In genomic region chr2:72198532-72199241, GRCh38 we compare ENCODE assay signal across 10 cellular contexts. TPM values are rescaled to one million over a fixed set of nuclear protein-coding genes. Genes with fewer than 3 reads are reported as not detected.
DNase-seq lines count a peak whose midpoint lies in the region; FAIRE-seq and TF ChIP-seq lines count a peak whose summit lies in the region.
"Had no signal": no experiment of that assay in that cellular context is flagged by ENCODE, and none has a peak within 500 bp of the region (broad histone marks: within the 10 kb centered on the region; RNA-seq: fewer than 3 reads in every experiment).

No MANE protein-coding gene starts in this region.

- TF ChIP-seq POLR2A in esophagus squamous epithelium (IDR thresholded peaks at IDR 0.05): no peak

- no peaks in the 10 kb centered on the region for H3K36me3 ChIP-seq in esophagus squamous epithelium
- no peaks in the 10 kb centered on the region for H3K36me3 ChIP-seq in osteoblast (ENCODE audit: insufficient read depth, low read length)

- no peaks in the 10 kb centered on the region for H3K79me2 ChIP-seq in osteoblast (ENCODE audit: insufficient read depth, low read length)

- H3K4me3 ChIP-seq in esophagus squamous epithelium (no peak overlapping the region), osteoblast (ENCODE audit: insufficient read depth, low read length) (no peak overlapping the region)

- in situ Hi-C loops in ACHN (cut with HindIII; ENCODE audit: low pct_ligation_motif_present, low pct_unique_long_range_greater_than_20kb, low sequenced_read_pairs): loop anchor here (25.0 kb wide), 1 partner anchor 389 kb away; no protein-coding TSS in a partner anchor

- 9 to 58% methylated on average over 2 of the region's 2 CpGs for whole genome bisulfite sequencing in esophagus squamous epithelium, 2 donors

- FAIRE-seq in RCC 7860 (lab: Jason Lieb, UNC): peak; percentile 45

- H3K9me3 ChIP-seq in esophagus squamous epithelium (no peaks in the 10 kb centered on the region), osteoblast (ENCODE audit: low read depth, low read length) (no peaks in the 10 kb centered on the region)

- TF ChIP-seq CTCF in esophagus squamous epithelium (IDR thresholded peaks at IDR 0.05) (peak in 2 of 6 experiments; percentile 9 to 46), osteoblast (IDR thresholded peaks at IDR 0.05; ENCODE audit: extremely low read depth, low read depth, low read length) (peak; percentile 52)

- H3K27me3 ChIP-seq in esophagus squamous epithelium (no peaks in the 10 kb centered on the region), osteoblast (ENCODE audit: insufficient read depth, low read length) (no peaks in the 10 kb centered on the region)

- H3K4me1 ChIP-seq in esophagus squamous epithelium: peaks cover 0 to 29% (median under 1%) of the 10 kb centered on the region in 3 donors
- peaks cover 15% of the 10 kb centered on the region for H3K4me1 ChIP-seq in osteoblast (ENCODE audit: insufficient read depth, low read length)

- intact Hi-C loops in esophagus squamous epithelium (cut with DNase I): no loop called here

- no peak overlapping the region for H3K4me2 ChIP-seq in osteoblast (ENCODE audit: insufficient read depth, low read length)

- H2AFZ ChIP-seq in osteoblast (ENCODE audit: low read length): no peak overlapping the region

- peak; percentile 68 for DNase-seq in GM03348 (ENCODE audit: low spot score)
- DNase-seq in RCC 7860 (ENCODE audit: low spot score): peak; percentile 25
- no peak for DNase-seq in esophagus squamous epithelium (lab: John Stamatoyannopoulos, UW)
- DNase-seq in osteoblast (ENCODE audit: insufficient read length, low spot score, missing footprints): peak; percentile 60
- no peak for DNase-seq in ACHN
- DNase-seq in NCI-H345 (lab: John Stamatoyannopoulos, UW): no peak
- DNase-seq in NOMO-1 treated with DMSO at 0.1 percent for 48 hours (lab: John Stamatoyannopoulos, UW; ENCODE audit: unreplicated experiment): no peak
- DNase-seq: activated CD8-positive, alpha-beta memory T cell treated with anti-CD3 and anti-CD28 coated beads, Interleukin-2, amount 50 U/mL, for 48 hours; DMS53; hippocampal formation had no signal

- H3K27ac ChIP-seq in esophagus squamous epithelium (peak overlapping the region in 3 of 4 donors; percentile 14 to 72 (median 24)), osteoblast (ENCODE audit: low read depth, low read length) (peak overlapping the region; percentile 1)

- no peaks in the 10 kb centered on the region for H4K20me1 ChIP-seq in osteoblast (ENCODE audit: insufficient read depth, low read length)

RNA-seq across cellular contexts. Expression of gene CYP26B1, which starts 51.0 kb away (rescaled TPM):
- total RNA-seq in esophagus squamous epithelium (1 to 10 TPM in 3 of 4 donors, under 1 TPM in 1; 0.62 to 6.7 (median 1.3) TPM), osteoblast (under 0.01 TPM in 2 replicates)

Comparison
In these comparisons a context has a peak if more than half of its experiments do, and no peak if none do; other contexts are left out.
1. DNase-seq: peak in GM03348 (single experiment), RCC 7860 (single experiment) and osteoblast (single experiment); none in esophagus squamous epithelium (single experiment), ACHN (single experiment), NCI-H345 (single experiment) and NOMO-1 treated with DMSO at 0.1 percent for 48 hours (single experiment).